ENCODE assay signal across 1 cellular context in genomic region chr2:231861538-231861937, GRCh38.
TF ChIP-seq lines count a peak whose summit lies in the region.

No MANE protein-coding gene starts in this region.

TF ChIP-seq in H1, 55 proteins besides CTCF, POLR2A, EP300 and RAD21 (continued from another document):
- TF ChIP-seq USF2 (IDR thresholded peaks at IDR 0.05; ENCODE audit: low read length) (no peak), SAP30 (IDR thresholded peaks at IDR 0.05; ENCODE audit: insufficient read depth, insufficient replicate concordance, low read length) (no peak), BCL11A (IDR thresholded peaks at IDR 0.05; ENCODE audit: low read depth in 2 of 2, low read length in 2 of 2) (no peak)
TF ChIP-seq in H1: peak in this region for 0.
